Comparison of ENCODE assay signal across 9 cellular contexts in the genomic region with DNA sequence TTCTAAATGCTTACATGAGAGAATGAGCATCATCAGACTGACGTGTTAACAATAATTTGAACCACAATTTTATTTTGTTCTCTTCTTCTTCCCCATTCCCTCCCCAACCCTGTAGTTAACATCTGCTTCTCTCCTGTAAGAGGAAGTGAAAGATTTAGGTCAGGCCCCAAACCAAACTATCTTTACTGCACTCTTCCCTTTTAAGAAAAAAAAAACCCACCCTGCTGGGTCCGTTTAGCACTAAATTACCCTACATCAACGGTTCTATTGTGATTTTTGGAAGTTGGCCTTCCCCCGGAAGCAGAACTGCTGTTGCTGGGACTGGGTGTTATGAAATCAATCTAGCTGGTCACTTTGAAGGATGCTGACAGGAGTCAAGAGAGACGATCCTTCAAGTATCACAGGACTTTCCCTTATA. TPM values are rescaled to one million over a fixed set of nuclear protein-coding genes. Genes with fewer than 3 reads are reported as not detected.
DNase-seq lines count a peak whose midpoint lies in the region; ATAC-seq and TF ChIP-seq lines count a peak whose summit lies in the region.
"Had no signal": no experiment of that assay in that cellular context is flagged by ENCODE, and none has a peak within 500 bp of the region (broad histone marks: within the 10 kb centered on the region; RNA-seq: fewer than 3 reads in every experiment).

No MANE protein-coding gene starts in this region.

- DNase-seq in heart right ventricle (peak in 1 of 2 donors; percentile 11), dedifferentiated amniotic fluid mesenchymal stem cell (ENCODE audit: extremely low spot score) (no peak), colonic mucosa (no peak), NCI-H2196 treated with DMSO at 0.1 percent for 48 hours (lab: John Stamatoyannopoulos, UW; ENCODE audit: unreplicated experiment) (no peak)
- DNase-seq in central memory CD4-positive, alpha-beta T cell = no peak
- DNase-seq: stimulated activated CD4-positive, alpha-beta T cell treated with anti-CD3 and anti-CD28 coated beads, Interleukin-1b, Interleukin-23, amount 100 ng/mL, for 48 hours had no signal

- H3K9me3 ChIP-seq in heart right ventricle (peaks cover 0 to 21% (median 2%) of the 10 kb centered on the region in 11 donors), colonic mucosa (no peaks in the 10 kb centered on the region)

- H3K27me3 ChIP-seq in heart right ventricle (no peaks in the 10 kb centered on the region), colonic mucosa (no peaks in the 10 kb centered on the region)

- H3K4me3 ChIP-seq in heart right ventricle (no peak overlapping the region), colonic mucosa (no peak overlapping the region)

- H3K4me1 ChIP-seq in heart right ventricle (peaks cover 0 to 18% (median 0%) of the 10 kb centered on the region in 9 donors), colonic mucosa (no peaks in the 10 kb centered on the region)

- WGBS in heart right ventricle, 2 donors = 55 to 62% methylated on average over 5 of the region's 5 CpGs

- H3K36me3 ChIP-seq in heart right ventricle = no peaks in the 10 kb centered on the region
- no peaks in the 10 kb centered on the region for H3K36me3 ChIP-seq in colonic mucosa

- H3K27ac ChIP-seq in heart right ventricle = peak overlapping the region in 1 of 10 donors; percentile 41
- no peak overlapping the region for H3K27ac ChIP-seq in colonic mucosa

- no peak overlapping the region for H3K9ac ChIP-seq in colonic mucosa (ENCODE audit: low read depth in 2 of 2, low read length in 2 of 2)

- TF ChIP-seq CTCF in heart right ventricle (IDR thresholded peaks at IDR 0.05) = no peak
- TF ChIP-seq CTCF in colonic mucosa (IDR thresholded peaks at IDR 0.05) = no peak

- intact Hi-C loops in heart right ventricle (cut with DNase I) (no loop called here), colonic mucosa (cut with DNase I) (no loop called here)

- peak; percentile 91 for ATAC-seq in GM18499 (IDR thresholded peaks at IDR 0.05; ENCODE audit: insufficient read depth, unreplicated experiment)
- peak; percentile 86 for ATAC-seq in GM21529 (IDR thresholded peaks at IDR 0.05; ENCODE audit: unreplicated experiment)
- ATAC-seq in HG03469 (IDR thresholded peaks at IDR 0.05; ENCODE audit: unreplicated experiment) = peak; percentile 84
- peak in 7 of 8 donors; percentile 42 to 86 (median 64) for ATAC-seq in heart right ventricle

RNA-seq across cellular contexts. Expression of gene NFKBIZ, which starts 49.4 kb away (rescaled TPM):
- total RNA-seq in heart right ventricle (10 to 100 TPM in 9 of 10 donors, 1 to 10 TPM in 1; 7.7 to 26.2 (median 12.8) TPM), colonic mucosa (10 to 100 TPM; 69.4 to 96.2 TPM)
- polyA plus RNA-seq in heart right ventricle = 10 to 100 TPM in 1 of 2 donors, 1 to 10 TPM in 1; 5.4 to 10.5 TPM
